In genomic region chr17:234163-235047, GRCh38 we compare ENCODE assay signal across 14 cellular contexts. TPM values are rescaled to one million over a fixed set of nuclear protein-coding genes. Genes with fewer than 3 reads are reported as not detected.
DNase-seq lines count a peak whose midpoint lies in the region; ATAC-seq and TF ChIP-seq lines count a peak whose summit lies in the region.
"Had no signal": no experiment of that assay in that cellular context is flagged by ENCODE, and none has a peak within 500 bp of the region (broad histone marks: within the 10 kb centered on the region; RNA-seq: fewer than 3 reads in every experiment).

No MANE protein-coding gene starts in this region.

- peak; percentile 48 for DNase-seq in dermis blood vessel endothelial cell
- no peak for DNase-seq in lung (ENCODE audit: low spot score)
- DNase-seq in T-helper 2 cell, result no peak
- DNase-seq in OCI-M2 (lab: John Stamatoyannopoulos, UW; ENCODE audit: unreplicated experiment), result no peak
- no peak for DNase-seq in stimulated activated CD4-positive, alpha-beta T cell treated with anti-CD3 and anti-CD28 coated beads, Interleukin-15, amount 100 ng/mL, for 24 hours
- DNase-seq: activated CD4-positive, alpha-beta T cell treated with anti-CD3 and anti-CD28 coated beads for 36 hours; activated T-cell treated with anti-CD3 and anti-CD28 coated beads, Interleukin-2, amount 50 U/mL, for 48 hours; EL; natural killer cell had no signal

- 28 to 58% methylated on average over 21 to 25 of the region's 26 CpGs for WGBS in lung, 2 donors

- no peaks in the 10 kb centered on the region for H3K36me3 ChIP-seq in HUES48 (ENCODE audit: control insufficient read depth, insufficient read depth, low read length)
- H3K36me3 ChIP-seq in lung (ENCODE audit: control insufficient read depth in 2 of 2, insufficient read depth in 2 of 2, low read length in 2 of 2), result peaks cover 0 to 2% of the 10 kb centered on the region in 2 donors

- no peak overlapping the region for H3K27ac ChIP-seq in HUES48 (ENCODE audit: low read depth, low read length)
- H3K27ac ChIP-seq in lung (ENCODE audit: low read depth in 1 of 2, low read length in 1 of 2), result peak overlapping the region; percentile 72 to 85
- H3K27ac ChIP-seq in skin epidermis, result peak overlapping the region in 17 of 21 experiments; percentile 22 to 82 (median 62)

- peak overlapping the region; percentile 8; the same call in 1 of the 2 replicates for H3K9ac ChIP-seq in HUES48 (ENCODE audit: low read depth, low read length)

- TF ChIP-seq CTCF in lung (IDR thresholded peaks at IDR 0.05; ENCODE audit: control extremely low read depth, extremely low read depth), result no peak

- no peaks in the 10 kb centered on the region for H3K9me3 ChIP-seq in HUES48 (ENCODE audit: control insufficient read depth, insufficient read depth, low read length)
- H3K9me3 ChIP-seq in lung (ENCODE audit: control insufficient read depth in 2 of 2, insufficient read depth in 1 of 2, low read length in 1 of 2), result no peaks in the 10 kb centered on the region
- H3K9me3 ChIP-seq: body of pancreas had no signal

- H3K27me3 ChIP-seq in HUES48 (ENCODE audit: control insufficient read depth, insufficient read depth, low read length) (no peaks in the 10 kb centered on the region), lung (ENCODE audit: control insufficient read depth, insufficient read depth) (no peaks in the 10 kb centered on the region)
- H3K27me3 ChIP-seq: body of pancreas had no signal

- ATAC-seq in lung (ENCODE audit: insufficient read depth, low FRiP score) (no peak), GM18520 (IDR thresholded peaks at IDR 0.05; ENCODE audit: unreplicated experiment) (no peak)
- ATAC-seq: activated CD4-positive, alpha-beta T cell treated with anti-CD3 and anti-CD28 coated beads for 36 hours; body of pancreas had no signal

- no peak overlapping the region for H3K4me3 ChIP-seq in HUES48 (ENCODE audit: low read depth, low read length)
- no peak overlapping the region for H3K4me3 ChIP-seq in lung
- H3K4me3 ChIP-seq in skin epidermis, result no peak overlapping the region
- H3K4me3 ChIP-seq: body of pancreas had no signal

- H3K4me1 ChIP-seq in HUES48 (ENCODE audit: control insufficient read depth, insufficient read depth, low read length), result peaks cover 22% of the 10 kb centered on the region
- peaks cover 0 to 3% of the 10 kb centered on the region in 2 donors for H3K4me1 ChIP-seq in lung (ENCODE audit: control insufficient read depth in 2 of 2, insufficient read depth in 2 of 2, low read length in 2 of 2)
- H3K4me1 ChIP-seq: body of pancreas had no signal

RNA-seq across cellular contexts. Expression of gene DOC2B, which starts 53.0 kb away (rescaled TPM):
- 20.6 and 57.9 TPM in 2 replicates for total RNA-seq in dermis blood vessel endothelial cell
- 1 to 10 TPM; 5.1 to 7.5 TPM for total RNA-seq in lung
- 1 to 10 TPM; 3.0 to 5.5 TPM for polyA plus RNA-seq in lung
- polyA plus RNA-seq: BJ had no signal
